In the genomic region with DNA sequence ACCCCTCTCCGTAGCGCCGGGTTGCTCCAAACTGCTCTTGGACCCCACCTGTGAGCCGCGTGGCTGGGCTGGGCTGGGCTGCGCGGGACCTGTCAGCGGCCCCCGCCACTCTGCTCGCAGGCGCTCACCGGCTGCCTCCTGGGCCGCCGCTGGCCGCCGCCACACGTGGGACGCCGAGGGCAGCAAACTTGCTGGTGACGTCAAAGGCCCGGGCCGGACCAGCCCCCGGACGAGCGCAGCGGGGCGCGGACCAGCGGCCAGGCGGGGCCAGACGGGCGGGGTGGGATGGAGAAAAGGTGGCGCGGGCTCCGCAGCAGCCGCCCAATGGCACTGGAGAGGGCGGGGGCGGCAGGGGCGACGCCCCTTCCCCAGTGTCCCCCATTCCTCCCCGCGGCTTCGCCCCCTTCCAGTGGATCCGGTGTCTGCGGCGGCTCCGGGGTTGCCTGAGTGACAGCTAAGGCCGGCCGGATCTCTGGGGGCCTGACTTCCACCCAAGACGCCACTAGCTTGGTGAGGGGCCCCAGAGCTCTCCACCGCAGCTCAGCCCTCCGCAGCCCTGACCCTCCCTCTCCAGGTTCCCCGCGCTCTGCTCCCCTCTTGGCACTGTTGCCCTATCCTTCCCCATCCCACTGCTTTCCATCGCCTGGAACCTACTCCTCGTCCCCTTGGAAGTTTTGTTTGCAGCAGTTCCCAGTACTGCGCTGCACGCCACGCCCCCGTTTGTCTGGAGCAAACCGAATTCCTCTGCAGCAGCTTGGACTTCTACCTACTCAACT, we compare ENCODE assay signal across 8 cellular contexts. TPM values are rescaled to one million over a fixed set of nuclear protein-coding genes. Genes with fewer than 3 reads are reported as not detected.
DNase-seq lines count a peak whose midpoint lies in the region; ATAC-seq and TF ChIP-seq lines count a peak whose summit lies in the region.

A gene (minus strand): TSS at position 154 of the 776 bp plus-strand sequence. CDS start 800 bp downstream, outside the sequence.

- H3K9me3 ChIP-seq in breast epithelium, result no peaks in the 10 kb centered on the region

- H3K36me3 ChIP-seq in breast epithelium, result no peaks in the 10 kb centered on the region
- H3K36me3 ChIP-seq in kidney epithelial cell (ENCODE audit: control insufficient read depth, insufficient read depth, low read length), result no peaks in the 10 kb centered on the region

- H3K4me3 ChIP-seq in NB4 (ENCODE audit: low read depth, low read length) (peak within 1 kb of the TSS; percentile 62), breast epithelium (peak within 1 kb of the TSS; percentile 35 to 70 (median 55)), kidney epithelial cell (ENCODE audit: low read depth, low read length) (peak within 1 kb of the TSS; percentile 56)

- no peak for TF ChIP-seq CTCF in NB4 (IDR thresholded peaks at IDR 0.05; ENCODE audit: low read depth, low read length)
- no peak for TF ChIP-seq CTCF in breast epithelium (IDR thresholded peaks at IDR 0.05)
- no peak for TF ChIP-seq CTCF in kidney epithelial cell (IDR thresholded peaks at IDR 0.05; ENCODE audit: insufficient read depth, low read length, poor library complexity, severe bottlenecking)

- no peak within 1 kb of the TSS for H3K27ac ChIP-seq in breast epithelium

- H3K27me3 ChIP-seq in breast epithelium (peaks cover 3 to 40% of the 10 kb centered on the region in 2 donors), kidney epithelial cell (ENCODE audit: control insufficient read depth, insufficient read depth, low read length) (no peaks in the 10 kb centered on the region)

- TF ChIP-seq POLR2A in NB4 (IDR thresholded peaks at IDR 0.05; ENCODE audit: extremely low read depth, insufficient read length), result no peak
- no peak for TF ChIP-seq POLR2A in breast epithelium (IDR thresholded peaks at IDR 0.05)

- ATAC-seq in HG02938 (IDR thresholded peaks at IDR 0.05; ENCODE audit: unreplicated experiment) (no peak), GM19395 (IDR thresholded peaks at IDR 0.05; ENCODE audit: unreplicated experiment) (no peak)

- peaks cover 4 to 7% of the 10 kb centered on the region in 2 donors for H3K4me1 ChIP-seq in breast epithelium

- intact Hi-C loops in breast epithelium (cut with DNase I; ENCODE audit: low total_unique reads), result loop anchor here (10.0 kb wide), 2 partner anchors 697 to 703 kb away; a partner anchor contains a TSS

- DNase-seq in AG20443 (ENCODE audit: low spot score) (peak; percentile 95), NB4 (ENCODE audit: low read depth) (peak; percentile 93), breast epithelium (ENCODE audit: low spot score in 2 of 2) (no peak), kidney epithelial cell (ENCODE audit: low read depth) (peak; percentile 63), stromal cell of bone marrow (ENCODE audit: low read depth) (peak; percentile 44), NCI-H1694 (lab: John Stamatoyannopoulos, UW) (no peak)

RNA-seq across cellular contexts. Expression of the gene that starts here (rescaled TPM):
- total RNA-seq in breast epithelium (1 to 10 TPM in 2 of 3 donors, under 1 TPM in 1; 0.66 to 1.4 (median 1.0) TPM), kidney epithelial cell (37.5 and 38.4 TPM in 2 replicates)

Comparison
In these comparisons a context has a peak if more than half of its experiments do, and no peak if none do; other contexts are left out.
1. RNA of the gene that starts here (total RNA-seq): 37.5 to 38.4 TPM in kidney epithelial cell; 0.66 to 1.4 TPM in breast epithelium; every median in the first group is over 10 times any median in the second.
2. DNase-seq: peak in AG20443 (single experiment), NB4 (single experiment), kidney epithelial cell (single experiment) and stromal cell of bone marrow (single experiment); none in breast epithelium (0 of 2) and NCI-H1694 (single experiment).
3. Peak in every context shown above with its lines, with median percentiles within 50 percentile points of each other: H3K4me3 ChIP-seq.